11 cellular contexts compared by ENCODE assay signal in genomic region chr19:46955813-46956371, GRCh38.
A peak's percentile ranks its signal among the peaks of the same experiment; 100 is the strongest.
DNase-seq lines count a peak whose midpoint lies in the region; ATAC-seq and TF ChIP-seq lines count a peak whose summit lies in the region.
"Had no signal": no experiment of that assay in that cellular context is flagged by ENCODE, and none has a peak within 500 bp of the region (broad histone marks: within the 10 kb centered on the region; RNA-seq: fewer than 3 reads in every experiment).

No MANE protein-coding gene starts in this region.

- H3K9ac ChIP-seq in BLaER1 treated with 17β-estradiol and CSF1 and Interleukin-3, amounts not matched to agents 10 nM and 100 nM, result peak overlapping the region in 5 of 11 experiments; percentile 42 to 79 (median 73); a peak in 8 of 22 replicates

- H3K4me1 ChIP-seq in BLaER1 treated with 17β-estradiol and CSF1 and Interleukin-3, amounts not matched to agents 10 nM and 100 nM, result peaks cover 49 to 76% (median 56%) of the 10 kb centered on the region in 10 experiments
- H3K4me1 ChIP-seq in heart left ventricle, result peaks cover under 1 to 67% (median 32%) of the 10 kb centered on the region in 12 donors

- H3K9me3 ChIP-seq in BLaER1 treated with 17β-estradiol and CSF1 and Interleukin-3, amounts not matched to agents 10 nM and 100 nM (replicated peaks in 1 of 11), result no peaks in the 10 kb centered on the region; a peak in 1 of 22 replicates
- H3K9me3 ChIP-seq in heart left ventricle, result no peaks in the 10 kb centered on the region

- H3K4me3 Mint-ChIP-seq in activated T-helper 1 cell treated with anti-CD3 and anti-CD28 coated beads, Interleukin-12 subunit alpha, Interleukin-12 subunit beta, Interleukin-2, Interleukin-4 antibody, amounts not matched to agents 30 ng/mL and 10 ng/mL and 1 ng/mL, durations not matched to agents 14 hours and 24 hours and 36 hours, result peak overlapping the region; percentile 88
- H3K4me3 Mint-ChIP-seq in natural killer cell, result peak overlapping the region; percentile 81

- H3K4me1 Mint-ChIP-seq in activated T-helper 1 cell treated with anti-CD3 and anti-CD28 coated beads, Interleukin-12 subunit alpha, Interleukin-12 subunit beta, Interleukin-2, Interleukin-4 antibody, amounts not matched to agents 30 ng/mL and 10 ng/mL and 1 ng/mL, durations not matched to agents 14 hours and 24 hours and 36 hours (ENCODE audit: low read depth), result peaks cover 77% of the 10 kb centered on the region
- H3K4me1 Mint-ChIP-seq in natural killer cell, result peaks cover 59% of the 10 kb centered on the region in 2 donors

- no peaks in the 10 kb centered on the region for H3K27me3 ChIP-seq in BLaER1 treated with 17β-estradiol and CSF1 and Interleukin-3, amounts not matched to agents 10 nM and 100 nM
- no peaks in the 10 kb centered on the region for H3K27me3 ChIP-seq in heart left ventricle

- intact Hi-C loops in activated T-helper 1 cell treated with anti-CD3 and anti-CD28 coated beads, Interleukin-12 subunit alpha, Interleukin-12 subunit beta, Interleukin-2, Interleukin-4 antibody, amounts not matched to agents 30 ng/mL and 10 ng/mL and 1 ng/mL, durations not matched to agents 14 hours and 24 hours and 36 hours (cut with micrococcal nuclease), result loop anchor here (1.0 to 5.0 kb wide), 5 partner anchors 11 to 139 kb away; partner anchors contain the start of gene ARHGAP35
- intact Hi-C loops in natural killer cell (cut with micrococcal nuclease) (loop anchor here (2.0 kb wide), 1 partner anchor 19 kb away; no protein-coding TSS in a partner anchor), heart left ventricle (cut with DNase I) (no loop called here)

- peak overlapping the region in 3 of 10 experiments; percentile 12 to 51 (median 48); a peak in 2 of 20 replicates for H3K4me3 ChIP-seq in BLaER1 treated with 17β-estradiol and CSF1 and Interleukin-3, amounts not matched to agents 10 nM and 100 nM
- peak overlapping the region; percentile 55; the same call in 1 of the 2 replicates for H3K4me3 ChIP-seq in Jurkat, Clone E6-1 (ENCODE audit: low read length)
- peak overlapping the region in 1 of 12 donors; percentile 47 for H3K4me3 ChIP-seq in heart left ventricle

- peaks cover 7 to 96% (median 47%) of the 10 kb centered on the region in 11 experiments; a peak in 20 of 22 replicates for H4K20me1 ChIP-seq in BLaER1 treated with 17β-estradiol and CSF1 and Interleukin-3, amounts not matched to agents 10 nM and 100 nM

- ATAC-seq in natural killer cell (peak; percentile 6 to 23 (median 13)), heart left ventricle (no peak)

- no peak for TF ChIP-seq POLR2A in heart left ventricle (IDR thresholded peaks at IDR 0.05)

- no peaks in the 10 kb centered on the region for H3K27me3 Mint-ChIP-seq in activated T-helper 1 cell treated with anti-CD3 and anti-CD28 coated beads, Interleukin-12 subunit alpha, Interleukin-12 subunit beta, Interleukin-2, Interleukin-4 antibody, amounts not matched to agents 30 ng/mL and 10 ng/mL and 1 ng/mL, durations not matched to agents 14 hours and 24 hours and 36 hours (ENCODE audit: insufficient read depth)
- no peaks in the 10 kb centered on the region for H3K27me3 Mint-ChIP-seq in natural killer cell (ENCODE audit: low read depth in 2 of 2)

- peak overlapping the region; percentile 67 to 93 (median 83) for H3K4me2 ChIP-seq in BLaER1 treated with 17β-estradiol and CSF1 and Interleukin-3, amounts not matched to agents 10 nM and 100 nM

- TF ChIP-seq CTCF in natural killer cell (IDR thresholded peaks at IDR 0.05), result no peak
- TF ChIP-seq CTCF in heart left ventricle (IDR thresholded peaks at IDR 0.05), result no peak

- no peaks in the 10 kb centered on the region for H3K9me3 Mint-ChIP-seq in activated T-helper 1 cell treated with anti-CD3 and anti-CD28 coated beads, Interleukin-12 subunit alpha, Interleukin-12 subunit beta, Interleukin-2, Interleukin-4 antibody, amounts not matched to agents 30 ng/mL and 10 ng/mL and 1 ng/mL, durations not matched to agents 14 hours and 24 hours and 36 hours
- no peaks in the 10 kb centered on the region for H3K9me3 Mint-ChIP-seq in natural killer cell

- peak overlapping the region; percentile 93 for H3K27ac Mint-ChIP-seq in activated T-helper 1 cell treated with anti-CD3 and anti-CD28 coated beads, Interleukin-12 subunit alpha, Interleukin-12 subunit beta, Interleukin-2, Interleukin-4 antibody, amounts not matched to agents 30 ng/mL and 10 ng/mL and 1 ng/mL, durations not matched to agents 14 hours and 24 hours and 36 hours
- peak overlapping the region; percentile 92 to 93 for H3K27ac Mint-ChIP-seq in natural killer cell

- no peak for DNase-seq in Jurkat, Clone E6-1 (ENCODE audit: low read depth, low spot score)
- DNase-seq in activated T-helper 1 cell treated with anti-CD3 and anti-CD28 coated beads, Interleukin-12 subunit alpha, Interleukin-12 subunit beta, Interleukin-2, Interleukin-4 antibody, amounts not matched to agents 30 ng/mL and 10 ng/mL and 1 ng/mL, durations not matched to agents 14 hours and 24 hours and 36 hours (ENCODE audit: low spot score), result no peak
- DNase-seq in natural killer cell (no peak), superior temporal gyrus (ENCODE audit: extremely low spot score) (no peak), HuH-7 (ENCODE audit: low spot score) (no peak), iPS-NIHi7 (ENCODE audit: extremely low spot score) (no peak), heart left ventricle (no peak)
- DNase-seq: Caco-2, H7, NCI-H2107 had no signal

- H3K27ac ChIP-seq in BLaER1 treated with 17β-estradiol and CSF1 and Interleukin-3, amounts not matched to agents 10 nM and 100 nM, result peak overlapping the region in 10 of 11 experiments; percentile 21 to 87 (median 64); a peak in 17 of 22 replicates
- peak overlapping the region in 2 of 12 donors; percentile 33 to 87 for H3K27ac ChIP-seq in heart left ventricle

- peaks cover 17% of the 10 kb centered on the region for H3K36me3 Mint-ChIP-seq in activated T-helper 1 cell treated with anti-CD3 and anti-CD28 coated beads, Interleukin-12 subunit alpha, Interleukin-12 subunit beta, Interleukin-2, Interleukin-4 antibody, amounts not matched to agents 30 ng/mL and 10 ng/mL and 1 ng/mL, durations not matched to agents 14 hours and 24 hours and 36 hours (ENCODE audit: low read depth)
- no peaks in the 10 kb centered on the region for H3K36me3 Mint-ChIP-seq in natural killer cell

- 80 to 90% (median 84%) methylated on average over 6 of the region's 6 CpGs for WGBS in heart left ventricle, 4 donors

- H3K36me3 ChIP-seq in BLaER1 treated with 17β-estradiol and CSF1 and Interleukin-3, amounts not matched to agents 10 nM and 100 nM, result peaks cover 5 to 64% (median 30%) of the 10 kb centered on the region in 11 experiments; a peak in 20 of 22 replicates
- H3K36me3 ChIP-seq in heart left ventricle, result no peaks in the 10 kb centered on the region

Comparison
In these comparisons a context has a peak if more than half of its experiments do, and no peak if none do; other contexts are left out.
1. ATAC-seq: peak in natural killer cell (3 of 3); none in heart left ventricle (0 of 4).
2. intact Hi-C loops: an anchor here in activated T-helper 1 cell treated with anti-CD3 and anti-CD28 coated beads, Interleukin-12 subunit alpha, Interleukin-12 subunit beta, Interleukin-2, Interleukin-4 antibody, amounts not matched to agents 30 ng/mL and 10 ng/mL and 1 ng/mL, durations not matched to agents 14 hours and 24 hours and 36 hours (1.0 to 5.0 kb wide) and natural killer cell (2.0 kb wide); none called in heart left ventricle.